Comparison of ENCODE assay signal across 1 cellular context in genomic region chr16:46839986-46840443, GRCh38.
TF ChIP-seq lines count a peak whose summit lies in the region.

No MANE protein-coding gene starts in this region.

TF ChIP-seq in HepG2, 621 proteins besides CTCF, POLR2A, EP300 and RAD21 (continued from another document and continues in another):
- TF ChIP-seq ZNF646 (CRISPR knock-in tag; IDR thresholded peaks at IDR 0.05) = no peak
- TF ChIP-seq ARNT (IDR thresholded peaks at IDR 0.05) = no peak
- TF ChIP-seq XBP1 (CRISPR knock-in tag; IDR thresholded peaks at IDR 0.05) = no peak
- no peak for TF ChIP-seq ZNF121 (CRISPR knock-in tag; IDR thresholded peaks at IDR 0.05)
- TF ChIP-seq NR2F6 (IDR thresholded peaks at IDR 0.05) = peak; percentile 22; the same call in 1 of the 2 replicates
- TF ChIP-seq NR2F6 (CRISPR knock-in tag; IDR thresholded peaks at IDR 0.05) = no peak
- peak; percentile 36 for TF ChIP-seq TEAD3 (CRISPR knock-in tag; optimal IDR thresholded peaks at IDR 0.05; ENCODE audit: borderline replicate concordance)
- no peak for TF ChIP-seq SYNCRIP (IDR thresholded peaks at IDR 0.05; ENCODE audit: insufficient read depth, low read depth, low read length)
- TF ChIP-seq FOXP4 (CRISPR knock-in tag; IDR thresholded peaks at IDR 0.05) = peak; percentile 78
- no peak for TF ChIP-seq SP5 (CRISPR knock-in tag; IDR thresholded peaks at IDR 0.05; ENCODE audit: borderline replicate concordance, low read depth)
- TF ChIP-seq KAT2B (IDR thresholded peaks at IDR 0.05; ENCODE audit: borderline replicate concordance, low read depth, low read length) = no peak
- peak; percentile 70; the same call in 1 of the 2 replicates for TF ChIP-seq ONECUT2 (CRISPR knock-in tag; IDR thresholded peaks at IDR 0.05)
- TF ChIP-seq ZNF547 (CRISPR knock-in tag; IDR thresholded peaks at IDR 0.05) = no peak
- peak; percentile 77 for TF ChIP-seq PATZ1 (CRISPR knock-in tag; IDR thresholded peaks at IDR 0.05)
- TF ChIP-seq ZSCAN25 (CRISPR knock-in tag; IDR thresholded peaks at IDR 0.05) = no peak; the same call in 1 of the 2 replicates
- TF ChIP-seq CCAR2 (optimal IDR thresholded peaks at IDR 0.05; ENCODE audit: low read depth, low read length) = no peak
- 0 out of 2 replicates have a peak, but pooled peaks have one; percentile 37 for TF ChIP-seq NCOA1 (CRISPR knock-in tag; IDR thresholded peaks at IDR 0.05)
- TF ChIP-seq HMG20B (CRISPR knock-in tag; conservative IDR thresholded peaks at IDR 0.05) = no peak
- no peak for TF ChIP-seq ZNF136 (CRISPR knock-in tag; IDR thresholded peaks at IDR 0.05; ENCODE audit: low read depth)
- no peak for TF ChIP-seq PTBP1 (IDR thresholded peaks at IDR 0.05; ENCODE audit: low read depth, low read length, poor library complexity, severe bottlenecking)
- TF ChIP-seq NFRKB (IDR thresholded peaks at IDR 0.05) = peak; percentile 69
- no peak for TF ChIP-seq ZNF292 (CRISPR knock-in tag; IDR thresholded peaks at IDR 0.05; ENCODE audit: borderline replicate concordance, low read depth)
- 0 out of 2 replicates have a peak, but pooled peaks have one; percentile 29 for TF ChIP-seq MAZ (IDR thresholded peaks at IDR 0.05; ENCODE audit: borderline replicate concordance, low read depth, low read length)
- no peak for TF ChIP-seq MAZ (CRISPR knock-in tag; IDR thresholded peaks at IDR 0.05; ENCODE audit: low read depth)
- TF ChIP-seq WIZ (CRISPR knock-in tag; IDR thresholded peaks at IDR 0.05) = no peak
- TF ChIP-seq TCF7L2 (IDR thresholded peaks at IDR 0.05; ENCODE audit: low read depth, low read length) = no peak
- peak; percentile 53 for TF ChIP-seq HNF4A (CRISPR knock-in tag; IDR thresholded peaks at IDR 0.05)
- no peak for TF ChIP-seq ZNF552 (CRISPR knock-in tag; IDR thresholded peaks at IDR 0.05; ENCODE audit: borderline replicate concordance)
- TF ChIP-seq ZSCAN5A (CRISPR knock-in tag; IDR thresholded peaks at IDR 0.05; ENCODE audit: borderline replicate concordance) = no peak
- no peak for TF ChIP-seq RAD51 (IDR thresholded peaks at IDR 0.05; ENCODE audit: borderline replicate concordance)
- TF ChIP-seq ETV6 (CRISPR knock-in tag; conservative IDR thresholded peaks at IDR 0.05) = 0 out of 2 replicates have a peak, but pooled peaks have one; percentile 31
- TF ChIP-seq KMT2A (CRISPR knock-in tag; IDR thresholded peaks at IDR 0.05) = no peak
- TF ChIP-seq HOXA3 (CRISPR knock-in tag; IDR thresholded peaks at IDR 0.05) = 0 out of 2 replicates have a peak, but pooled peaks have one; percentile 49
- TF ChIP-seq, protein P1, sequence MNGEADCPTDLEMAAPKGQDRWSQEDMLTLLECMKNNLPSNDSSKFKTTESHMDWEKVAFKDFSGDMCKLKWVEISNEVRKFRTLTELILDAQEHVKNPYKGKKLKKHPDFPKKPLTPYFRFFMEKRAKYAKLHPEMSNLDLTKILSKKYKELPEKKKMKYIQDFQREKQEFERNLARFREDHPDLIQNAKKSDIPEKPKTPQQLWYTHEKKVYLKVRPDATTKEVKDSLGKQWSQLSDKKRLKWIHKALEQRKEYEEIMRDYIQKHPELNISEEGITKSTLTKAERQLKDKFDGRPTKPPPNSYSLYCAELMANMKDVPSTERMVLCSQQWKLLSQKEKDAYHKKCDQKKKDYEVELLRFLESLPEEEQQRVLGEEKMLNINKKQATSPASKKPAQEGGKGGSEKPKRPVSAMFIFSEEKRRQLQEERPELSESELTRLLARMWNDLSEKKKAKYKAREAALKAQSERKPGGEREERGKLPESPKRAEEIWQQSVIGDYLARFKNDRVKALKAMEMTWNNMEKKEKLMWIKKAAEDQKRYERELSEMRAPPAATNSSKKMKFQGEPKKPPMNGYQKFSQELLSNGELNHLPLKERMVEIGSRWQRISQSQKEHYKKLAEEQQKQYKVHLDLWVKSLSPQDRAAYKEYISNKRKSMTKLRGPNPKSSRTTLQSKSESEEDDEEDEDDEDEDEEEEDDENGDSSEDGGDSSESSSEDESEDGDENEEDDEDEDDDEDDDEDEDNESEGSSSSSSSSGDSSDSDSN (CRISPR knock-in tag; IDR thresholded peaks at IDR 0.05) = no peak
- TF ChIP-seq, protein P2, sequence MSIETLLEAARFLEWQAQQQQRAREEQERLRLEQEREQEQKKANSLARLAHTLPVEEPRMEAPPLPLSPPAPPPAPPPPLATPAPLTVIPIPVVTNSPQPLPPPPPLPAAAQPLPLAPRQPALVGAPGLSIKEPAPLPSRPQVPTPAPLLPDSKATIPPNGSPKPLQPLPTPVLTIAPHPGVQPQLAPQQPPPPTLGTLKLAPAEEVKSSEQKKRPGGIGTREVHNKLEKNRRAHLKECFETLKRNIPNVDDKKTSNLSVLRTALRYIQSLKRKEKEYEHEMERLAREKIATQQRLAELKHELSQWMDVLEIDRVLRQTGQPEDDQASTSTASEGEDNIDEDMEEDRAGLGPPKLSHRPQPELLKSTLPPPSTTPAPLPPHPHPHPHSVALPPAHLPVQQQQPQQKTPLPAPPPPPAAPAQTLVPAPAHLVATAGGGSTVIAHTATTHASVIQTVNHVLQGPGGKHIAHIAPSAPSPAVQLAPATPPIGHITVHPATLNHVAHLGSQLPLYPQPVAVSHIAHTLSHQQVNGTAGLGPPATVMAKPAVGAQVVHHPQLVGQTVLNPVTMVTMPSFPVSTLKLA (IDR thresholded peaks at IDR 0.05) = no peak
- TF ChIP-seq ADNP (CRISPR knock-in tag; IDR thresholded peaks at IDR 0.05) = no peak
- TF ChIP-seq, protein P3, sequence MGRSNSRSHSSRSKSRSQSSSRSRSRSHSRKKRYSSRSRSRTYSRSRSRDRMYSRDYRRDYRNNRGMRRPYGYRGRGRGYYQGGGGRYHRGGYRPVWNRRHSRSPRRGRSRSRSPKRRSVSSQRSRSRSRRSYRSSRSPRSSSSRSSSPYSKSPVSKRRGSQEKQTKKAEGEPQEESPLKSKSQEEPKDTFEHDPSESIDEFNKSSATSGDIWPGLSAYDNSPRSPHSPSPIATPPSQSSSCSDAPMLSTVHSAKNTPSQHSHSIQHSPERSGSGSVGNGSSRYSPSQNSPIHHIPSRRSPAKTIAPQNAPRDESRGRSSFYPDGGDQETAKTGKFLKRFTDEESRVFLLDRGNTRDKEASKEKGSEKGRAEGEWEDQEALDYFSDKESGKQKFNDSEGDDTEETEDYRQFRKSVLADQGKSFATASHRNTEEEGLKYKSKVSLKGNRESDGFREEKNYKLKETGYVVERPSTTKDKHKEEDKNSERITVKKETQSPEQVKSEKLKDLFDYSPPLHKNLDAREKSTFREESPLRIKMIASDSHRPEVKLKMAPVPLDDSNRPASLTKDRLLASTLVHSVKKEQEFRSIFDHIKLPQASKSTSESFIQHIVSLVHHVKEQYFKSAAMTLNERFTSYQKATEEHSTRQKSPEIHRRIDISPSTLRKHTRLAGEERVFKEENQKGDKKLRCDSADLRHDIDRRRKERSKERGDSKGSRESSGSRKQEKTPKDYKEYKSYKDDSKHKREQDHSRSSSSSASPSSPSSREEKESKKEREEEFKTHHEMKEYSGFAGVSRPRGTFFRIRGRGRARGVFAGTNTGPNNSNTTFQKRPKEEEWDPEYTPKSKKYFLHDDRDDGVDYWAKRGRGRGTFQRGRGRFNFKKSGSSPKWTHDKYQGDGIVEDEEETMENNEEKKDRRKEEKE (IDR thresholded peaks at IDR 0.05) = no peak
- TF ChIP-seq SP2 (CRISPR knock-in tag; IDR thresholded peaks at IDR 0.05) = no peak
- TF ChIP-seq ZNF20 (CRISPR knock-in tag; IDR thresholded peaks at IDR 0.05) = no peak
- TF ChIP-seq ZNF878 (CRISPR knock-in tag; IDR thresholded peaks at IDR 0.05) = peak; percentile 55; the same call in 1 of the 2 replicates
- no peak for TF ChIP-seq BCL3 (CRISPR knock-in tag; IDR thresholded peaks at IDR 0.05)
- no peak for TF ChIP-seq FOXA1 (IDR thresholded peaks at IDR 0.05)
- TF ChIP-seq FOXA1 (CRISPR knock-in tag; IDR thresholded peaks at IDR 0.05) = no peak; the same call in 1 of the 2 replicates
- TF ChIP-seq BRD4 (CRISPR knock-in tag; IDR thresholded peaks at IDR 0.05) = peak; percentile 68; the same call in 1 of the 2 replicates
- TF ChIP-seq ZBTB7A (CRISPR knock-in tag; IDR thresholded peaks at IDR 0.05) = no peak
- TF ChIP-seq KDM6A (CRISPR knock-in tag; IDR thresholded peaks at IDR 0.05; ENCODE audit: low read depth) = peak; percentile 44; the same call in 1 of the 2 replicates
- TF ChIP-seq ATF7 (IDR thresholded peaks at IDR 0.05) = no peak
- no peak for TF ChIP-seq ATF7 (CRISPR knock-in tag; IDR thresholded peaks at IDR 0.05)
